In genomic region chr20:49483706-49484101, GRCh38 we compare ENCODE assay signal across 1 cellular context.
TF ChIP-seq lines count a peak whose summit lies in the region.

No MANE protein-coding gene starts in this region.

TF ChIP-seq in HEK293, 187 proteins besides CTCF, POLR2A, EP300 and RAD21 (continued from another document):
- TF ChIP-seq ZNF398 (tag by site-specific recombination; IDR thresholded peaks at IDR 0.05): peak; percentile 5; the same call in 1 of the 2 replicates
- 0 out of 2 replicates have a peak, but pooled peaks have one; percentile 5 for TF ChIP-seq GLIS1 (tag by site-specific recombination; IDR thresholded peaks at IDR 0.05)
- TF ChIP-seq ZNF837 (tag by site-specific recombination; IDR thresholded peaks at IDR 0.05): no peak
- no peak for TF ChIP-seq KLF1 (tag by site-specific recombination; IDR thresholded peaks at IDR 0.05)
- no peak for TF ChIP-seq ZNF423 (tag by site-specific recombination; IDR thresholded peaks at IDR 0.05)
